Comparison of ENCODE assay signal across 1 cellular context in the genomic region with DNA sequence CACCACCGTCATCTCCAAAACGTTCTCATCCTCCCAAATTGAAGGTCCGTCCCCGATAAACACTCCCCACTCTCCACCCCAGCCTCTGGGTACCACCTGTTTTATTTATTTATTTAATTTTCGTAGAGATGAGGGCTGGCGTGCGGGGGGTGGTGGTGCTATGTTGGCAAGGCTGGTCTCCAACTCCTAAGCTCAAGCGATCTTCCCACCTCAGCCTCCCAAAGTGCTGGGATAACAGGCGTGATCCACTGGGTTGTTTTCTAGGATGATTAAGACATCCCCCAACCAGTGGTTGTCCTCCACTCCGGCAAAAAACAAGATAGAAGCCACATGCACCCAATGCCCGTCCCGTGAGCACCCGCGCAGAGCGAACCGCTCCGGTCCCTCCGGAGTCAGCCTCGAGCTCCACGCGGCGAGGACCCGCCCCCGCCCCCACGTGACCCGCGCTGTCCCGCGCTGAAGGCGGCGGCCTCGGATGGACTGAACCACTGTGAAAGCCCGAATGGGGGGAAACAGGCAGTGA.
TF ChIP-seq lines count a peak whose summit lies in the region.

No MANE protein-coding gene starts in this region.

TF ChIP-seq in neural cell, 6 proteins besides CTCF, POLR2A, EP300 and RAD21 (continued from another document):
- TF ChIP-seq, protein P1, sequence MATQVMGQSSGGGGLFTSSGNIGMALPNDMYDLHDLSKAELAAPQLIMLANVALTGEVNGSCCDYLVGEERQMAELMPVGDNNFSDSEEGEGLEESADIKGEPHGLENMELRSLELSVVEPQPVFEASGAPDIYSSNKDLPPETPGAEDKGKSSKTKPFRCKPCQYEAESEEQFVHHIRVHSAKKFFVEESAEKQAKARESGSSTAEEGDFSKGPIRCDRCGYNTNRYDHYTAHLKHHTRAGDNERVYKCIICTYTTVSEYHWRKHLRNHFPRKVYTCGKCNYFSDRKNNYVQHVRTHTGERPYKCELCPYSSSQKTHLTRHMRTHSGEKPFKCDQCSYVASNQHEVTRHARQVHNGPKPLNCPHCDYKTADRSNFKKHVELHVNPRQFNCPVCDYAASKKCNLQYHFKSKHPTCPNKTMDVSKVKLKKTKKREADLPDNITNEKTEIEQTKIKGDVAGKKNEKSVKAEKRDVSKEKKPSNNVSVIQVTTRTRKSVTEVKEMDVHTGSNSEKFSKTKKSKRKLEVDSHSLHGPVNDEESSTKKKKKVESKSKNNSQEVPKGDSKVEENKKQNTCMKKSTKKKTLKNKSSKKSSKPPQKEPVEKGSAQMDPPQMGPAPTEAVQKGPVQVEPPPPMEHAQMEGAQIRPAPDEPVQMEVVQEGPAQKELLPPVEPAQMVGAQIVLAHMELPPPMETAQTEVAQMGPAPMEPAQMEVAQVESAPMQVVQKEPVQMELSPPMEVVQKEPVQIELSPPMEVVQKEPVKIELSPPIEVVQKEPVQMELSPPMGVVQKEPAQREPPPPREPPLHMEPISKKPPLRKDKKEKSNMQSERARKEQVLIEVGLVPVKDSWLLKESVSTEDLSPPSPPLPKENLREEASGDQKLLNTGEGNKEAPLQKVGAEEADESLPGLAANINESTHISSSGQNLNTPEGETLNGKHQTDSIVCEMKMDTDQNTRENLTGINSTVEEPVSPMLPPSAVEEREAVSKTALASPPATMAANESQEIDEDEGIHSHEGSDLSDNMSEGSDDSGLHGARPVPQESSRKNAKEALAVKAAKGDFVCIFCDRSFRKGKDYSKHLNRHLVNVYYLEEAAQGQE (IDR thresholded peaks at IDR 0.05; ENCODE audit: borderline replicate concordance) = no peak
- no peak for TF ChIP-seq TAF1 (IDR thresholded peaks at IDR 0.05; ENCODE audit: low read depth)
- TF ChIP-seq MXI1 (conservative IDR thresholded peaks at IDR 0.05; ENCODE audit: poor library complexity, severe bottlenecking) = peak; percentile 89
